ENCODE assay signal across 8 cellular contexts in the genomic region with DNA sequence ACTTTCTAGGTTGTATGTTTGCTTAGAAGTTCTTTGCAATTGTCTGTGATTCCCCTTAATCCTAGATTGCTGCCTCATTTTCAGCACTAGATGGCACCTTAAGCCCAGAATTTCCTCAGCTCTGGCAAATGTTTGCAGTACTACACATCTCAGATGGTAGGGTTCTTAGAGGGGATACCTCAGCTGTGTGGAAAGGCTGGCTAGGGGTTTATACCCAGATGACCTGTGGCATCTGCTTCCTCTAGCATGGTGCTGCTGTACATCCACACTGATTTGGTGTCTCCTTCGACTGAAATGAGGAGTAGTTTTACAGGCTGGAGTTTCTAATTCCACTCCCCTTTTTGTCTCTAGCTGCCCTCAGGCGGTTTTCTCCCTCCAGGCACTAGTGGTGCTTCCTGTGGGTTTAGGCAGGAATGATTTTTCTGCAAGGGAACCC. TPM values are rescaled to one million over a fixed set of nuclear protein-coding genes. Genes with fewer than 3 reads are reported as not detected.
DNase-seq lines count a peak whose midpoint lies in the region; ATAC-seq and TF ChIP-seq lines count a peak whose summit lies in the region.

No MANE protein-coding gene starts in this region.

- H3K27me3 ChIP-seq in colonic mucosa (no peaks in the 10 kb centered on the region), aorta (ENCODE audit: control insufficient read depth in 1 of 2, insufficient read depth in 2 of 2, low read length in 1 of 2) (no peaks in the 10 kb centered on the region)

- no peak overlapping the region for H3K9ac ChIP-seq in colonic mucosa (ENCODE audit: low read depth in 2 of 2, low read length in 2 of 2)

- no peaks in the 10 kb centered on the region for H3K36me3 Mint-ChIP-seq in Calu3 (ENCODE audit: insufficient read depth, unreplicated experiment)

- no TSS peak for BruUV-seq in Calu3 (replicated peaks; lab: Mats Ljungman, UMichigan)

- ATAC-seq in stimulated activated naive CD8-positive, alpha-beta T cell treated with anti-CD3 and anti-CD28 coated beads, Interleukin-15, amount 100 ng/mL, for 72 hours = no peak
- no peak for ATAC-seq in aorta (ENCODE audit: low FRiP score)

- no peaks in the 10 kb centered on the region for H3K27me3 Mint-ChIP-seq in Calu3 (ENCODE audit: unreplicated experiment)
- H3K27me3 Mint-ChIP-seq in stimulated activated naive CD8-positive, alpha-beta T cell treated with anti-CD3 and anti-CD28 coated beads, Interleukin-15, amount 100 ng/mL, for 72 hours = peaks cover 20% of the 10 kb centered on the region

- H3K27ac Mint-ChIP-seq in Calu3 (ENCODE audit: unreplicated experiment) = no peak overlapping the region
- no peak overlapping the region for H3K27ac Mint-ChIP-seq in stimulated activated naive CD8-positive, alpha-beta T cell treated with anti-CD3 and anti-CD28 coated beads, Interleukin-15, amount 100 ng/mL, for 72 hours

- no peaks in the 10 kb centered on the region for H3K4me1 Mint-ChIP-seq in Calu3 (ENCODE audit: low read depth, unreplicated experiment)
- H3K4me1 Mint-ChIP-seq in stimulated activated naive CD8-positive, alpha-beta T cell treated with anti-CD3 and anti-CD28 coated beads, Interleukin-15, amount 100 ng/mL, for 72 hours = no peaks in the 10 kb centered on the region

- H3K4me3 Mint-ChIP-seq in Calu3 (ENCODE audit: low read depth, unreplicated experiment) = no peak overlapping the region
- H3K4me3 Mint-ChIP-seq in stimulated activated naive CD8-positive, alpha-beta T cell treated with anti-CD3 and anti-CD28 coated beads, Interleukin-15, amount 100 ng/mL, for 72 hours = no peak overlapping the region

- WGBS in aorta, 2 donors = 35 to 47% methylated on average over 2 of the region's 2 CpGs

- H3K27ac ChIP-seq in colonic mucosa (no peak overlapping the region), aorta (ENCODE audit: low read depth in 1 of 2, low read length in 2 of 2) (no peak overlapping the region)

- no peaks in the 10 kb centered on the region for H3K36me3 ChIP-seq in colonic mucosa
- H3K36me3 ChIP-seq in aorta (ENCODE audit: control insufficient read depth in 1 of 2, insufficient read depth in 2 of 2, low read length in 1 of 2) = no peaks in the 10 kb centered on the region

- no peaks in the 10 kb centered on the region for H3K9me3 ChIP-seq in colonic mucosa
- H3K9me3 ChIP-seq in aorta (ENCODE audit: control insufficient read depth, low read length) = no peaks in the 10 kb centered on the region

- no peak overlapping the region for H3K4me3 ChIP-seq in colonic mucosa
- no peak overlapping the region for H3K4me3 ChIP-seq in aorta (ENCODE audit: low read length in 2 of 2)

- TF ChIP-seq CTCF in Calu3 (IDR thresholded peaks at IDR 0.05; ENCODE audit: unreplicated experiment) (peak; percentile 23), GM20000 (IDR thresholded peaks at IDR 0.05; ENCODE audit: extremely low read depth, missing control alignments) (peak; percentile 41), colonic mucosa (IDR thresholded peaks at IDR 0.05) (no peak)

- CTCF ChIA-PET in Calu3 (lab: Charles Lee) = interaction anchor here (0.6 to 1.3 kb wide), 4 partner anchors 19 to 1980 kb away, joined by 3 to 8 read pairs (median 5); a partner anchor contains a TSS

- peaks cover 4% of the 10 kb centered on the region for H3K9me3 Mint-ChIP-seq in Calu3 (ENCODE audit: low read depth, unreplicated experiment)
- H3K9me3 Mint-ChIP-seq in stimulated activated naive CD8-positive, alpha-beta T cell treated with anti-CD3 and anti-CD28 coated beads, Interleukin-15, amount 100 ng/mL, for 72 hours = peaks cover 5 to 10% of the 10 kb centered on the region in 2 donors

- DNase-seq in Calu3 (peak; percentile 39), GM20000 (ENCODE audit: low spot score) (peak; percentile 17), Kasumi-1 (lab: John Stamatoyannopoulos, UW) (peak; percentile 58 to 74), SKM-1 treated with dmso at 0.1 percent for 144 hours (lab: John Stamatoyannopoulos, UW; ENCODE audit: unreplicated experiment) (peak; percentile 17), inferior parietal cortex (ENCODE audit: extremely low spot score) (peak; percentile 23), colonic mucosa (no peak), aorta (no peak)
- no peak for DNase-seq in stimulated activated naive CD8-positive, alpha-beta T cell treated with anti-CD3 and anti-CD28 coated beads, Interleukin-15, amount 100 ng/mL, for 72 hours

- intact Hi-C loops in Calu3 (cut with micrococcal nuclease; ENCODE audit: unreplicated experiment) (loop anchor here (2.0 to 5.0 kb wide), 4 partner anchors 82 to 1234 kb away; no protein-coding TSS in a partner anchor), colonic mucosa (cut with DNase I) (no loop called here), aorta (cut with DNase I) (no loop called here)

- H3K4me1 ChIP-seq in colonic mucosa (no peaks in the 10 kb centered on the region), aorta (ENCODE audit: control insufficient read depth in 1 of 2, insufficient read depth in 2 of 2, low read length in 2 of 2) (no peaks in the 10 kb centered on the region)

RNA-seq across cellular contexts. Expression of a gene that starts 23.5 kb away (rescaled TPM):
- not detected in 2 replicates for total RNA-seq in Calu3 (2022)
- not detected for total RNA-seq in colonic mucosa
- total RNA-seq in aorta = not detected
- polyA plus RNA-seq in aorta = not detected

Comparison
In these comparisons a context has a peak if more than half of its experiments do, and no peak if none do; other contexts are left out.
1. DNase-seq: peak in Calu3 (single experiment), GM20000 (single experiment), Kasumi-1 (2 of 2), SKM-1 treated with dmso at 0.1 percent for 144 hours (single experiment) and inferior parietal cortex (single experiment); none in stimulated activated naive CD8-positive, alpha-beta T cell treated with anti-CD3 and anti-CD28 coated beads, Interleukin-15, amount 100 ng/mL, for 72 hours (0 of 2), colonic mucosa (single experiment) and aorta (0 of 2).